ENCODE assay signal across 12 cellular contexts in the genomic region with DNA sequence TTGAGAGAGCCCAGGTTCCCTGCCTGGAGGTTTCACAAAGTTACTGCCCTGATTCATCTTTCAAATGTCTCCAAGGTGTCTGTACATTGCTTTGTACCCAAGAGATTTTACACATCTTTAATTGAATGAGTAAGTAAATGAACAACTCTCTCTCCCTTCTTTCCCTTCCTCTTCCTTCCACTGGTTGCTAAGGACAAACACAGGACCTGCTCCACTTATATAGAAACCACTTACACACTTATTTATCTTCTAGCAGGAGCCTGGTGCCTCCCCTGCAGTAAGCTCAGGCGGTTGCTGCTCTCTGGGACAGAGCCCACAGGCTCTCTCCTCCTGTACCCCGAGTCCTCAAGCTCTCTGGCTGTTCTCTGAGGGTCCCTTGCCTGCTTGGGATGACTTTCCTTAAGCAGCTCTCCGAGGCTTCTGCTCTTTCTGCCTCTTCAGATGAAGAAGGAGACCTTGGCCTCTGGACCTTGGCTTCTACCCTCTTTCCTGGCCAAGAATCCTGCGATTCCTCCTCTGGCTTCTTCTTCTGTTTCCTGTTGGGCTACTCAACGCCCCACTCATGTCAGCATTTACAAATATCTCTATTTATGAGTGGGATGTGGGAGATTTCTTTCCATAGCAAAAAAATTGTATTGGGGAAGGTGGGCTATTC. TPM values are rescaled to one million over a fixed set of nuclear protein-coding genes. Genes with fewer than 3 reads are reported as not detected.
"Had no signal": no experiment of that assay in that cellular context is flagged by ENCODE, and none has a peak within 500 bp of the region (broad histone marks: within the 10 kb centered on the region; RNA-seq: fewer than 3 reads in every experiment).

No MANE protein-coding gene starts in this region.

- H3K9me3 ChIP-seq: HAP-1 had no signal

- H3K4me3 ChIP-seq: GM23248, HAP-1, K562 had no signal

- H2AFZ ChIP-seq: GM23248 had no signal

- H3K9ac ChIP-seq: GM23248 had no signal

- FAIRE-seq: HTR-8/SVneo, K562 had no signal

- H3K36me3 ChIP-seq: HAP-1 had no signal

- H3K27ac ChIP-seq: GM23248 had no signal

- DNase-seq: GM23248, GOT3, H7, HFFc6, IMR-90, KG1 had no signal

- H3K4me1 ChIP-seq: HAP-1 had no signal

- ATAC-seq: HCT116, K562 had no signal

RNA-seq across cellular contexts. Expression of gene PIRT, which starts 9.9 kb away (rescaled TPM):
- total RNA-seq: GM23248, H4, H7, HFFc6, HT-29, IMR-90, K562 had no signal
- polyA plus RNA-seq: GM23248, IMR-90, K562 had no signal

RNA-seq across cellular contexts. Expression of gene TMEM238L, which starts 24.1 kb away (rescaled TPM):
- total RNA-seq: GM23248, H4, H7, HFFc6, IMR-90, K562 had no signal
- polyA plus RNA-seq: GM23248, IMR-90, K562 had no signal
